In genomic region chr7:129611246-129612111, GRCh38 we compare ENCODE assay signal across 8 cellular contexts. TPM values are rescaled to one million over a fixed set of nuclear protein-coding genes. Genes with fewer than 3 reads are reported as not detected.
DNase-seq lines count a peak whose midpoint lies in the region; ATAC-seq and TF ChIP-seq lines count a peak whose summit lies in the region.

TSS of gene NRF1 (plus strand) at chr7:129611720. CDS start at chr7:129657352, 45,632 bp downstream.

- H3K9ac ChIP-seq in HCT116 (ENCODE audit: low read length): peak within 1 kb of the TSS; percentile 93

- peaks cover 78% of the 10 kb centered on the region for H3K79me2 ChIP-seq in HCT116 (ENCODE audit: insufficient read depth, low read length)

- H3K4me3 ChIP-seq in GM06990 (replicated peaks; ENCODE audit: low read depth, low read length): peak within 1 kb of the TSS; percentile 98
- peak within 1 kb of the TSS; percentile 87 to 96 for H3K4me3 ChIP-seq in HCT116 (replicated peaks in 1 of 2; ENCODE audit: low read depth in 1 of 2, low read length in 2 of 2)
- H3K4me3 ChIP-seq in ovary: peak within 1 kb of the TSS; percentile 88
- peak within 1 kb of the TSS; percentile 89 for H3K4me3 ChIP-seq in thymus (ENCODE audit: low read length)

- peaks cover 5% of the 10 kb centered on the region; the same call in 1 of the 2 replicates for H4K20me1 ChIP-seq in HCT116 (ENCODE audit: insufficient read depth)

- intact Hi-C loops in HCT116 (cut with micrococcal nuclease): loop anchor here (5.0 kb wide), 2 partner anchors 216 to 336 kb away; no protein-coding TSS in a partner anchor
- intact Hi-C loops in head of caudate nucleus (cut with DNase I): loop anchor here (5.0 to 10.0 kb wide), 3 partner anchors 341 to 557 kb away; partner anchors contain the start of genes AHCYL2, TNPO3 and UBE2H
- intact Hi-C loops in ovary (cut with DNase I): loop anchor here in 1 of 4 donors (10.0 kb wide), 1 partner anchor 213 kb away; no protein-coding TSS in a partner anchor

- TF ChIP-seq POLR2A in HCT116 (IDR thresholded peaks at IDR 0.05; ENCODE audit: borderline replicate concordance, extremely low read depth, insufficient read depth, insufficient read length): peak; percentile 82
- peak; percentile 68 for TF ChIP-seq POLR2A in ovary (IDR thresholded peaks at IDR 0.05)

- peaks cover 12% of the 10 kb centered on the region for H3K36me3 Mint-ChIP-seq in activated naive CD8-positive, alpha-beta T cell

- H3K27ac Mint-ChIP-seq in activated naive CD8-positive, alpha-beta T cell: peak within 1 kb of the TSS; percentile 99

- peaks cover 56% of the 10 kb centered on the region for H3K4me1 Mint-ChIP-seq in activated naive CD8-positive, alpha-beta T cell (ENCODE audit: low read depth)

- H3K4me1 ChIP-seq in HCT116 (ENCODE audit: control insufficient read depth in 1 of 2, insufficient read depth in 2 of 2, low read length in 2 of 2) (peaks cover 6 to 24% of the 10 kb centered on the region in 2 experiments; a peak in 3 of 4 replicates), ovary (ENCODE audit: insufficient read depth) (peaks cover 12% of the 10 kb centered on the region), thymus (ENCODE audit: control insufficient read depth, insufficient read depth, low read length) (peaks cover 28% of the 10 kb centered on the region)

- no TSS peak for BruUV-seq in HCT116 (replicated peaks; lab: Mats Ljungman, UMichigan)

- ATAC-seq in HCT116: peak; percentile 88

- TF ChIP-seq CTCF in GM06990 (IDR thresholded peaks at IDR 0.05; ENCODE audit: insufficient read depth, low read length, poor library complexity, severe bottlenecking) (no peak), HCT116 (IDR thresholded peaks at IDR 0.05 in 2 of 3, conservative IDR thresholded peaks at IDR 0.05 in 1 of 3; ENCODE audit: borderline replicate concordance in 1 of 3, insufficient read depth in 1 of 3, low read depth in 2 of 3, low read length in 2 of 3) (no peak), ovary (IDR thresholded peaks at IDR 0.05) (peak in 1 of 3 donors; percentile 42)

- H3K4me3 Mint-ChIP-seq in activated naive CD8-positive, alpha-beta T cell: peak within 1 kb of the TSS; percentile 99

- H3K9me3 ChIP-seq in HCT116 (ENCODE audit: control insufficient read depth in 1 of 2, insufficient read depth in 1 of 2, low read depth in 1 of 2, low read length in 2 of 2): no peaks in the 10 kb centered on the region
- no peaks in the 10 kb centered on the region for H3K9me3 ChIP-seq in ovary
- peaks cover 3% of the 10 kb centered on the region for H3K9me3 ChIP-seq in thymus (ENCODE audit: control insufficient read depth)

- H3K27me3 Mint-ChIP-seq in activated naive CD8-positive, alpha-beta T cell: no peaks in the 10 kb centered on the region

- TF ChIP-seq RAD21 in HCT116 (IDR thresholded peaks at IDR 0.05; ENCODE audit: low read depth): no peak

- no peak within 1 kb of the TSS for H2AFZ ChIP-seq in HCT116 (ENCODE audit: low read depth, low read length, poor library complexity, severe bottlenecking)

- no peaks in the 10 kb centered on the region for H3K9me2 ChIP-seq in HCT116 (ENCODE audit: insufficient read depth)

- POLR2A ChIA-PET in HCT116 (lab: Charles Lee): interaction anchor here (0.6 to 1.3 kb wide), 3 partner anchors 10 to 89 kb away, joined by 3 to 5 read pairs (median 3); no protein-coding TSS in a partner anchor

- DNase-seq in GM06990 (ENCODE audit: extremely low read depth, insufficient read length) (peak; percentile 92), HCT116 (ENCODE audit: low read depth, low spot score) (peak; percentile 48), NAMALWA (ENCODE audit: low spot score) (peak; percentile 95), SKM-1 treated with dmso at 0.1 percent for 144 hours (lab: John Stamatoyannopoulos, UW; ENCODE audit: unreplicated experiment) (peak; percentile 78), head of caudate nucleus (peak; percentile 56 to 95 (median 88)), ovary (peak; percentile 83 to 93 (median 89))

- H3K9me3 Mint-ChIP-seq in activated naive CD8-positive, alpha-beta T cell (ENCODE audit: low read depth): no peaks in the 10 kb centered on the region

- TF ChIP-seq EP300 in ovary (IDR thresholded peaks at IDR 0.05): no peak

- RAD21 ChIA-PET in HCT116 (lab: Charles Lee; ENCODE audit: low non-redundant PET in 1 of 2, low total read pairs in 2 of 2, uncharacterized antibody in 2 of 2, unreplicated experiment in 2 of 2): interaction anchor here in 1 of 2 experiments (0.6 kb wide), 1 partner anchor 231 kb away, joined by 3 read pairs; no protein-coding TSS in a partner anchor

- H3K27me3 ChIP-seq in GM06990 (replicated peaks; ENCODE audit: control insufficient read depth, insufficient read depth, low read length) (no peaks in the 10 kb centered on the region), HCT116 (ENCODE audit: insufficient read depth, low read length) (no peaks in the 10 kb centered on the region), ovary (no peaks in the 10 kb centered on the region), thymus (ENCODE audit: control insufficient read depth, insufficient read depth) (no peaks in the 10 kb centered on the region)

- H3K27ac ChIP-seq in HCT116 (ENCODE audit: low read depth, low read length) (peak within 1 kb of the TSS; percentile 88), ovary (peak within 1 kb of the TSS; percentile 78 to 85), thymus (ENCODE audit: low read depth) (peak within 1 kb of the TSS; percentile 93)

- CTCF ChIA-PET in HCT116 (lab: Charles Lee): interaction anchor here (1.5 kb wide), 3 partner anchors 21 to 32 kb away, joined by 3 to 4 read pairs (median 4); no protein-coding TSS in a partner anchor

- 0 to 1% (median 0%) methylated on average over 48 to 98 of the region's 98 CpGs for WGBS in ovary, 3 donors
- WGBS in thymus: under 1% methylated on average over 98 of the region's 98 CpGs

- H3K36me3 ChIP-seq in GM06990 (ENCODE audit: control insufficient read depth, insufficient read depth, low read length): no peaks in the 10 kb centered on the region
- peaks cover 0 to 19% of the 10 kb centered on the region in 2 experiments; a peak in 1 of 4 replicates for H3K36me3 ChIP-seq in HCT116 (ENCODE audit: control insufficient read depth in 1 of 2, insufficient read depth in 2 of 2, low read length in 2 of 2)
- no peaks in the 10 kb centered on the region for H3K36me3 ChIP-seq in ovary
- peaks cover 5% of the 10 kb centered on the region for H3K36me3 ChIP-seq in thymus (ENCODE audit: control insufficient read depth, insufficient read depth)

- peak within 1 kb of the TSS; percentile 90 for H3K4me2 ChIP-seq in HCT116 (ENCODE audit: low read length)

TF ChIP-seq in HCT116, 20 proteins besides CTCF, POLR2A, EP300 and RAD21 (continues in another document):
- TF ChIP-seq FOSL1 (IDR thresholded peaks at IDR 0.05; ENCODE audit: low read depth) (no peak), SRF (IDR thresholded peaks at IDR 0.05; ENCODE audit: low read depth) (no peak), ELF1 (IDR thresholded peaks at IDR 0.05; ENCODE audit: borderline replicate concordance, low read depth) (no peak), JUND (IDR thresholded peaks at IDR 0.05) (no peak), MAX (IDR thresholded peaks at IDR 0.05) (peak; percentile 93), TCF7L2 (IDR thresholded peaks at IDR 0.05; ENCODE audit: borderline replicate concordance, extremely low read depth, insufficient read depth, insufficient read length) (no peak), SIN3A (IDR thresholded peaks at IDR 0.05; ENCODE audit: low read depth) (peak; percentile 91), ZBTB33 (IDR thresholded peaks at IDR 0.05; ENCODE audit: extremely low read depth, insufficient replicate concordance, low read length) (no peak), ZFX (IDR thresholded peaks at IDR 0.05) (peak; percentile 100), CEBPB (IDR thresholded peaks at IDR 0.05; ENCODE audit: low read depth) (no peak), ZNF274 (IDR thresholded peaks at IDR 0.05; ENCODE audit: low read depth, low read length) (no peak), CBX3 (IDR thresholded peaks at IDR 0.05; ENCODE audit: low read depth) (peak; percentile 88), EZH2 (IDR thresholded peaks at IDR 0.05) (no peak), ATF3 (IDR thresholded peaks at IDR 0.05) (no peak), POLR2AphosphoS5 (IDR thresholded peaks at IDR 0.05; ENCODE audit: low read depth, low read length) (peak; percentile 96)

RNA-seq across cellular contexts. Expression of gene NRF1, which starts in this region (rescaled TPM):
- total RNA-seq in HCT116 (2021; ENCODE audit: unreplicated experiment): 25.9 TPM
- polyA plus RNA-seq in HCT116 (2012): 19.0 and 22.0 TPM in 2 replicates
- total RNA-seq in ovary: 10 to 100 TPM; 11.5 to 33.5 (median 26.0) TPM
- 10 to 100 TPM; 14.6 to 20.6 TPM for polyA plus RNA-seq in ovary
- 14.4 TPM for polyA plus RNA-seq in thymus

Comparison
In these comparisons a context has a peak if more than half of its experiments do, and no peak if none do; other contexts are left out.
1. Peak in every context shown above with its lines: DNase-seq, ATAC-seq, H3K4me3 ChIP-seq and H3K27ac ChIP-seq.